ENCODE assay signal across 8 cellular contexts in genomic region chr18:62714671-62715438, GRCh38. TPM values are rescaled to one million over a fixed set of nuclear protein-coding genes. Genes with fewer than 3 reads are reported as not detected.
A peak's percentile ranks its signal among the peaks of the same experiment; 100 is the strongest.
DNase-seq lines count a peak whose midpoint lies in the region; ATAC-seq, FAIRE-seq and TF ChIP-seq lines count a peak whose summit lies in the region.

No MANE protein-coding gene starts in this region.

- no peaks in the 10 kb centered on the region for H3K27me3 ChIP-seq in HAP-1 (ENCODE audit: low read depth)
- H3K27me3 ChIP-seq in MG63, result no peaks in the 10 kb centered on the region

- ATAC-seq in stimulated activated naive CD8-positive, alpha-beta T cell treated with anti-CD3 and anti-CD28 coated beads, Interleukin-15, Interleukin-2, amounts not matched to agents 100 U/mL and 50 U/mL, for 24 hours, result peak; percentile 85

- peak overlapping the region; percentile 94 to 97 (median 95) for H3K27ac Mint-ChIP-seq in nephron

- no peaks in the 10 kb centered on the region for H3K27me3 Mint-ChIP-seq in nephron (ENCODE audit: low read depth)

- in situ Hi-C loops in HAP-1 (cut with MboI; ENCODE audit: low sequenced_read_pairs), result loop anchor here (5.0 to 10.0 kb wide), 2 partner anchors 170 to 267 kb away; no protein-coding TSS in a partner anchor

- DNase-seq in HAP-1 (ENCODE audit: low spot score in 2 of 2) (peak; percentile 100), MG63 (peak; percentile 99), SHP77 treated with DMSO at 0.1 percent for 48 hours (lab: John Stamatoyannopoulos, UW) (peak; percentile 99), activated gamma-delta T cell treated with Interleukin-2 at 50 U/mL for 16 hours (peak; percentile 90), fibroblast of the conjunctiva (ENCODE audit: low read depth) (peak; percentile 100)
- DNase-seq in stimulated activated naive CD8-positive, alpha-beta T cell treated with anti-CD3 and anti-CD28 coated beads, Interleukin-15, Interleukin-2, amounts not matched to agents 100 U/mL and 50 U/mL, for 24 hours, result peak; percentile 94

- peak overlapping the region; percentile 83 to 86 (median 84) for H3K4me3 Mint-ChIP-seq in nephron

- H3K4me1 ChIP-seq in HAP-1, result peaks cover 5% of the 10 kb centered on the region

- peak; percentile 98 for FAIRE-seq in G401.6 (lab: Jason Lieb, UNC)

- H3K9me3 ChIP-seq in HAP-1 (no peaks in the 10 kb centered on the region), MG63 (no peaks in the 10 kb centered on the region)

- H3K4me1 Mint-ChIP-seq in nephron, result peaks cover 34% of the 10 kb centered on the region

- no peaks in the 10 kb centered on the region for H3K9me3 Mint-ChIP-seq in nephron

- peak; percentile 64 to 84 (median 71) for TF ChIP-seq CTCF in nephron (IDR thresholded peaks at IDR 0.05; ENCODE audit: unreplicated experiment in 3 of 3)

- H3K4me3 ChIP-seq in HAP-1 (peak overlapping the region; percentile 59), MG63 (peak overlapping the region; percentile 66)

- no peaks in the 10 kb centered on the region for H3K36me3 Mint-ChIP-seq in nephron (ENCODE audit: low read depth)

- no peaks in the 10 kb centered on the region for H3K36me3 ChIP-seq in HAP-1 (replicated peaks)
- peaks cover 7% of the 10 kb centered on the region; the same call in 1 of the 2 replicates for H3K36me3 ChIP-seq in MG63

RNA-seq across cellular contexts. Expression of gene PHLPP1, which starts 0.5 kb away (rescaled TPM):
- 5.4 and 6.6 TPM in 2 replicates for total RNA-seq in MG63 (2014; rRNA removed; shearing (Covaris generic); ENCODE audit: low replicate concordance)

Comparison
In these comparisons a context has a peak if more than half of its experiments do, and no peak if none do; other contexts are left out.
1. Peak in every context shown above with its lines: DNase-seq, ATAC-seq and H3K4me3 ChIP-seq.